In the genomic region with DNA sequence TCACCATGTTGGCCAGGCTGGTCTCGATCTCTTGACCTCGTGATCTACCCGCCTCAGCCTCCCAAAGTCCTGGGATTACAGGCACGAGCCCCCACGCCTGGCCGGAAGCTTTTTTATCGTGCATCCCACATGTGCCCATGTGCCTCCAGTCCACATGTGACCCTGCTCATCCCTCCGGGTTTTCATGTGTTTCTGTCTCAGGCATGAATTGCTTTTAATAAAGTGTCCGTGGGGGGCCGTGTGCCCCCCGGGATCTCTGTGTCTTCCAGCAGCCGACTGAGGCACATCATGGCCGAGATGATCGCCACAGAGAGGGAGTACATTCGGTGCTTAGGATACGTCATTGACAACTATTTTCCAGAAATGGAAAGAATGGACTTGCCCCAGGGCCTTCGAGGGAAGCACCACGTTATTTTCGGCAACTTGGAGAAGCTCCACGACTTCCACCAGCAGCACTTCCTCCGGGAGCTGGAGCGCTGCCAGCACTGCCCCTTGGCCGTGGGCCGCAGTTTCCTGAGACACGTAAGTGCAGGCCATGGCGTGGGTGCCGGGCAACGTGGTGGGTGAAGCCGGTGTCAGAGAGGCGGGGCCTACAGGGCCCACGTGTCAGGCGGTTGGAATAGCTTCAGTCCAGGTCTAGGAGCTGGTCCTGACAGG, we compare ENCODE assay signal across 12 cellular contexts. TPM values are rescaled to one million over a fixed set of nuclear protein-coding genes. Genes with fewer than 3 reads are reported as not detected.
DNase-seq lines count a peak whose midpoint lies in the region; ATAC-seq and TF ChIP-seq lines count a peak whose summit lies in the region.
"Had no signal": no experiment of that assay in that cellular context is flagged by ENCODE, and none has a peak within 500 bp of the region (broad histone marks: within the 10 kb centered on the region; RNA-seq: fewer than 3 reads in every experiment).

No MANE protein-coding gene starts in this region.

- peak overlapping the region in 10 of 11 experiments; percentile 48 to 82 (median 69); a peak in 18 of 22 replicates for H3K27ac ChIP-seq in BLaER1 treated with 17β-estradiol and CSF1 and Interleukin-3, amounts not matched to agents 10 nM and 100 nM
- H3K27ac ChIP-seq in osteoblast (ENCODE audit: low read depth, low read length), result peak overlapping the region; percentile 95
- H3K27ac ChIP-seq: epithelial cell of prostate had no signal

- peaks cover 0 to 8% (median 0%) of the 10 kb centered on the region in 11 experiments; a peak in 1 of 22 replicates for H4K20me1 ChIP-seq in BLaER1 treated with 17β-estradiol and CSF1 and Interleukin-3, amounts not matched to agents 10 nM and 100 nM
- no peaks in the 10 kb centered on the region for H4K20me1 ChIP-seq in osteoblast (ENCODE audit: insufficient read depth, low read length)

- peaks cover 0 to 7% (median 0%) of the 10 kb centered on the region in 11 experiments; a peak in 6 of 22 replicates for H3K9me3 ChIP-seq in BLaER1 treated with 17β-estradiol and CSF1 and Interleukin-3, amounts not matched to agents 10 nM and 100 nM (replicated peaks in 1 of 11)
- no peaks in the 10 kb centered on the region for H3K9me3 ChIP-seq in osteoblast (ENCODE audit: low read depth, low read length)

- peaks cover 30 to 62% (median 49%) of the 10 kb centered on the region in 10 experiments for H3K4me1 ChIP-seq in BLaER1 treated with 17β-estradiol and CSF1 and Interleukin-3, amounts not matched to agents 10 nM and 100 nM
- H3K4me1 ChIP-seq in osteoblast (ENCODE audit: insufficient read depth, low read length), result peaks cover 22% of the 10 kb centered on the region

- peak overlapping the region in 8 of 11 experiments; percentile 24 to 65 (median 60); a peak in 14 of 22 replicates for H3K9ac ChIP-seq in BLaER1 treated with 17β-estradiol and CSF1 and Interleukin-3, amounts not matched to agents 10 nM and 100 nM

- no peaks in the 10 kb centered on the region for H3K27me3 ChIP-seq in BLaER1 treated with 17β-estradiol and CSF1 and Interleukin-3, amounts not matched to agents 10 nM and 100 nM
- no peaks in the 10 kb centered on the region for H3K27me3 ChIP-seq in osteoblast (ENCODE audit: insufficient read depth, low read length)

- no peaks in the 10 kb centered on the region for H3K79me2 ChIP-seq in osteoblast (ENCODE audit: insufficient read depth, low read length)

- DNase-seq in UCSD-AML1 (lab: John Stamatoyannopoulos, UW; ENCODE audit: unreplicated experiment), result peak; percentile 92
- peak; percentile 75 to 95 for DNase-seq in foreskin fibroblast
- DNase-seq in osteoblast (ENCODE audit: insufficient read length, low spot score, missing footprints), result peak; percentile 86
- DNase-seq in COLO668 (lab: John Stamatoyannopoulos, UW; ENCODE audit: unreplicated experiment), result no peak
- DNase-seq in kidney glomerular epithelial cell (lab: John Stamatoyannopoulos, UW), result no peak
- DNase-seq: COR-L47, Kasumi-1 had no signal

- TF ChIP-seq CTCF in foreskin fibroblast (IDR thresholded peaks at IDR 0.05; ENCODE audit: low read depth, low read length) (no peak), osteoblast (IDR thresholded peaks at IDR 0.05; ENCODE audit: extremely low read depth, low read depth, low read length) (no peak)

- peaks cover 0 to 37% (median 12%) of the 10 kb centered on the region in 11 experiments; a peak in 13 of 22 replicates for H3K36me3 ChIP-seq in BLaER1 treated with 17β-estradiol and CSF1 and Interleukin-3, amounts not matched to agents 10 nM and 100 nM
- no peaks in the 10 kb centered on the region for H3K36me3 ChIP-seq in osteoblast (ENCODE audit: insufficient read depth, low read length)

- H3K4me2 ChIP-seq in BLaER1 treated with 17β-estradiol and CSF1 and Interleukin-3, amounts not matched to agents 10 nM and 100 nM, result peak overlapping the region; percentile 77 to 92 (median 83)
- H3K4me2 ChIP-seq in osteoblast (ENCODE audit: insufficient read depth, low read length), result no peak overlapping the region

- H3K4me3 ChIP-seq in BLaER1 treated with 17β-estradiol and CSF1 and Interleukin-3, amounts not matched to agents 10 nM and 100 nM, result peak overlapping the region in 4 of 10 experiments; percentile 11 to 27 (median 19); a peak in 2 of 20 replicates
- H3K4me3 ChIP-seq in foreskin fibroblast (ENCODE audit: low read depth in 1 of 2, low read length in 2 of 2) (no peak overlapping the region), osteoblast (ENCODE audit: insufficient read depth, low read length) (no peak overlapping the region)

- H2AFZ ChIP-seq in osteoblast (ENCODE audit: low read length), result no peak overlapping the region

- ATAC-seq in GM19467 (IDR thresholded peaks at IDR 0.05; ENCODE audit: unreplicated experiment), result no peak
- ATAC-seq in GM18517 (IDR thresholded peaks at IDR 0.05; ENCODE audit: unreplicated experiment), result no peak

RNA-seq across cellular contexts. Expression of gene LRRC14B, which starts 22.1 kb away (rescaled TPM):
- total RNA-seq in osteoblast, result under 0.01 TPM in 1 of 2 replicates, not detected in the other
- total RNA-seq: NCI-H460 had no signal

RNA-seq across cellular contexts. Expression of gene CCDC127, which starts 48.8 kb away (rescaled TPM):
- total RNA-seq in osteoblast, result 4.3 and 6.2 TPM in 2 replicates

RNA-seq across cellular contexts. Expression of gene SDHA, which starts 48.9 kb away (rescaled TPM):
- total RNA-seq in osteoblast, result 83.6 and 84.6 TPM in 2 replicates

Comparison
In these comparisons a context has a peak if more than half of its experiments do, and no peak if none do; other contexts are left out.
1. DNase-seq: peak in UCSD-AML1 (single experiment), foreskin fibroblast (2 of 2) and osteoblast (single experiment); none in COLO668 (single experiment) and kidney glomerular epithelial cell (single experiment).